9 cellular contexts compared by ENCODE assay signal in the genomic region with DNA sequence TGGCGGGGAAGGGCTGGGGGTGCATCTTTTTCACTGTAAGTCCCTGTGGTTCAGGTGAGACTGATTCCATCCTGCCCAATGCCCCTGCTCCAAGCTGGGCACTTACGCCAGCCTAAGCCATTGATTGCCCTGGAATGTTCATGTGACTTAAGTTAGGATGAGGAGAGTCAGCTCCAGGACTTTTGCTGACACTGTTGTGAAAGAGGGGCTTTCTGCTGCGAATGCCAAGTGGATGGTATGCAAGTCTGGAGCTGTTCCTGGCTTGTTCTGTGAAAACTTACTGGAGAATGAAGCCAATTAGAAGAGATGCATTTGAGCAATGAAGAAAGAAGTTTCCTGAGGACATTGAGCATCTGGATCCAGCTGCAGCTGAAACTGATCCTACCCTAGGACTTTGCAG.
DNase-seq lines count a peak whose midpoint lies in the region; ATAC-seq and TF ChIP-seq lines count a peak whose summit lies in the region.
"Had no signal": no experiment of that assay in that cellular context is flagged by ENCODE, and none has a peak within 500 bp of the region (broad histone marks: within the 10 kb centered on the region; RNA-seq: fewer than 3 reads in every experiment).

No MANE protein-coding gene starts in this region.

- peak overlapping the region; percentile 39; the same call in 1 of the 2 replicates for H3K27ac ChIP-seq in MM.1S (ENCODE audit: low read length)
- peak overlapping the region in 49 of 59 donors; percentile 5 to 86 (median 54) for H3K27ac ChIP-seq in dorsolateral prefrontal cortex
- H3K27ac ChIP-seq: SJSA1 had no signal

- CTCF ChIA-PET in Caco-2 (lab: Charles Lee) = interaction anchor here (1.1 to 2.6 kb wide), 2 partner anchors 16 to 84 kb away, joined by 6 to 9 read pairs; no protein-coding TSS in a partner anchor

- peaks cover 13% of the 10 kb centered on the region for H3K4me1 Mint-ChIP-seq in Caco-2 (ENCODE audit: low read depth, unreplicated experiment)
- peaks cover 2 to 4% of the 10 kb centered on the region in 2 donors for H3K4me1 Mint-ChIP-seq in natural killer cell treated with Interleukin-12 subunit alpha and Interleukin-12 subunit beta and Interleukin-15 and Interleukin-18, amount 100 ng/mL, for 72 hours (ENCODE audit: low read depth in 2 of 2)

- H3K4me1 ChIP-seq in MM.1S (ENCODE audit: low read length) (peaks cover 23% of the 10 kb centered on the region), Caco-2 (no peaks in the 10 kb centered on the region)

- H3K9me3 ChIP-seq in MM.1S (replicated peaks; ENCODE audit: insufficient read depth, low read length) = no peaks in the 10 kb centered on the region
- no peaks in the 10 kb centered on the region for H3K9me3 ChIP-seq in Caco-2
- H3K9me3 ChIP-seq: SJSA1 had no signal

- intact Hi-C loops in dorsolateral prefrontal cortex (cut with DNase I) (loop anchor here (5.0 kb wide), 1 partner anchor 82 kb away; a partner anchor contains a TSS), Caco-2 (cut with micrococcal nuclease; ENCODE audit: unreplicated experiment) (no loop called here)

- POLR2A ChIA-PET in Caco-2 (lab: Charles Lee) = no interaction called here

- no peak overlapping the region for H3K27ac Mint-ChIP-seq in Caco-2 (ENCODE audit: unreplicated experiment)
- H3K27ac Mint-ChIP-seq in natural killer cell treated with Interleukin-12 subunit alpha and Interleukin-12 subunit beta and Interleukin-15 and Interleukin-18, amount 100 ng/mL, for 72 hours = no peak overlapping the region

- H3K4me3 Mint-ChIP-seq in Caco-2 (ENCODE audit: unreplicated experiment) = no peak overlapping the region
- no peak overlapping the region for H3K4me3 Mint-ChIP-seq in natural killer cell treated with Interleukin-12 subunit alpha and Interleukin-12 subunit beta and Interleukin-15 and Interleukin-18, amount 100 ng/mL, for 72 hours

- H3K36me3 ChIP-seq in MM.1S (replicated peaks; ENCODE audit: insufficient read depth, low read length) (no peaks in the 10 kb centered on the region), Caco-2 (ENCODE audit: control insufficient read depth, insufficient read depth, low read length) (no peaks in the 10 kb centered on the region)
- H3K36me3 ChIP-seq: SJSA1 had no signal

- H3K4me3 ChIP-seq in MM.1S (ENCODE audit: low read length) (no peak overlapping the region; the same call in 1 of the 2 replicates), dorsolateral prefrontal cortex (peak overlapping the region in 32 of 59 donors; percentile 1 to 47 (median 22)), Caco-2 (ENCODE audit: low read depth, low read length) (no peak overlapping the region)
- H3K4me3 ChIP-seq: SJSA1 had no signal

- TF ChIP-seq CTCF in MM.1S (IDR thresholded peaks at IDR 0.05; ENCODE audit: low read length) (no peak), dorsolateral prefrontal cortex (IDR thresholded peaks at IDR 0.05 in 54 of 56, conservative IDR thresholded peaks at IDR 0.05 in 2 of 56; ENCODE audit: low read depth in 1 of 56, partially characterized antibody in 56 of 56) (no peak), Caco-2 (IDR thresholded peaks at IDR 0.05; ENCODE audit: insufficient read depth in 1 of 2, low read depth in 1 of 2, low read length in 1 of 2, severe bottlenecking in 1 of 2, unreplicated experiment in 1 of 2) (no peak)

- no peaks in the 10 kb centered on the region for H3K36me3 Mint-ChIP-seq in Caco-2 (ENCODE audit: insufficient read depth, unreplicated experiment)
- no peaks in the 10 kb centered on the region for H3K36me3 Mint-ChIP-seq in natural killer cell treated with Interleukin-12 subunit alpha and Interleukin-12 subunit beta and Interleukin-15 and Interleukin-18, amount 100 ng/mL, for 72 hours

- no peaks in the 10 kb centered on the region for H3K9me2 ChIP-seq in MM.1S (replicated peaks; ENCODE audit: insufficient read depth, low read length)

- DNase-seq in AG08395 (ENCODE audit: low spot score) = peak; percentile 60
- no peak for DNase-seq in MM.1S
- DNase-seq in dorsolateral prefrontal cortex = no peak
- DNase-seq in myocyte (ENCODE audit: low read depth) = peak; percentile 23
- DNase-seq in Caco-2 = no peak
- DNase-seq in activated effector memory CD4-positive, alpha-beta T cell treated with anti-CD3 and anti-CD28 coated beads, Interleukin-2, amount 50 U/mL, for 16 hours = no peak
- DNase-seq in natural killer cell treated with Interleukin-12 subunit alpha and Interleukin-12 subunit beta and Interleukin-15 and Interleukin-18, amount 100 ng/mL, for 72 hours (ENCODE audit: low spot score) = no peak

- H2AFZ ChIP-seq in MM.1S (ENCODE audit: low read length) = peak overlapping the region; percentile 57; the same call in 1 of the 2 replicates

- no peaks in the 10 kb centered on the region for H3K27me3 Mint-ChIP-seq in Caco-2 (ENCODE audit: insufficient read depth, unreplicated experiment)
- H3K27me3 Mint-ChIP-seq in natural killer cell treated with Interleukin-12 subunit alpha and Interleukin-12 subunit beta and Interleukin-15 and Interleukin-18, amount 100 ng/mL, for 72 hours = peaks cover 16 to 20% of the 10 kb centered on the region in 2 donors

- no peaks in the 10 kb centered on the region for H3K9me3 Mint-ChIP-seq in Caco-2 (ENCODE audit: unreplicated experiment)
- no peaks in the 10 kb centered on the region for H3K9me3 Mint-ChIP-seq in natural killer cell treated with Interleukin-12 subunit alpha and Interleukin-12 subunit beta and Interleukin-15 and Interleukin-18, amount 100 ng/mL, for 72 hours

- no peak for ATAC-seq in natural killer cell treated with Interleukin-12 subunit alpha and Interleukin-12 subunit beta and Interleukin-15 and Interleukin-18, amount 100 ng/mL, for 72 hours
- no peak for ATAC-seq in GM21360 (IDR thresholded peaks at IDR 0.05; ENCODE audit: unreplicated experiment)

- peaks cover 12% of the 10 kb centered on the region for H3F3A ChIP-seq in MM.1S (ENCODE audit: insufficient read depth, low read length)

- H3K79me2 ChIP-seq in MM.1S (ENCODE audit: low read length) = no peaks in the 10 kb centered on the region

- BruUV-seq in Caco-2 (replicated peaks; lab: Mats Ljungman, UMichigan) = no TSS peak

- H3K9ac ChIP-seq in MM.1S (ENCODE audit: low read length) = no peak overlapping the region

- H4K20me1 ChIP-seq in MM.1S (ENCODE audit: insufficient read depth, low read length) = no peaks in the 10 kb centered on the region

- H3K4me2 ChIP-seq in MM.1S (ENCODE audit: low read depth, low read length) = peak overlapping the region; percentile 54

- H3K27me3 ChIP-seq in MM.1S (replicated peaks; ENCODE audit: insufficient read depth, low read length) (no peaks in the 10 kb centered on the region), dorsolateral prefrontal cortex (no peaks in the 10 kb centered on the region), Caco-2 (replicated peaks; ENCODE audit: control insufficient read depth, insufficient read depth, low read length) (no peaks in the 10 kb centered on the region)
- H3K27me3 ChIP-seq: SJSA1 had no signal

Comparison
In these comparisons a context has a peak if more than half of its experiments do, and no peak if none do; other contexts are left out.
1. DNase-seq: peak in AG08395 (single experiment) and myocyte (single experiment); none in MM.1S (single experiment), dorsolateral prefrontal cortex (0 of 10), Caco-2 (0 of 2), activated effector memory CD4-positive, alpha-beta T cell treated with anti-CD3 and anti-CD28 coated beads, Interleukin-2, amount 50 U/mL, for 16 hours (single experiment) and natural killer cell treated with Interleukin-12 subunit alpha and Interleukin-12 subunit beta and Interleukin-15 and Interleukin-18, amount 100 ng/mL, for 72 hours (single experiment).
2. H3K4me3 ChIP-seq: peak in dorsolateral prefrontal cortex (32 of 59); none in MM.1S (single experiment) and Caco-2 (single experiment).